16 cellular contexts compared by ENCODE assay signal in the genomic region with DNA sequence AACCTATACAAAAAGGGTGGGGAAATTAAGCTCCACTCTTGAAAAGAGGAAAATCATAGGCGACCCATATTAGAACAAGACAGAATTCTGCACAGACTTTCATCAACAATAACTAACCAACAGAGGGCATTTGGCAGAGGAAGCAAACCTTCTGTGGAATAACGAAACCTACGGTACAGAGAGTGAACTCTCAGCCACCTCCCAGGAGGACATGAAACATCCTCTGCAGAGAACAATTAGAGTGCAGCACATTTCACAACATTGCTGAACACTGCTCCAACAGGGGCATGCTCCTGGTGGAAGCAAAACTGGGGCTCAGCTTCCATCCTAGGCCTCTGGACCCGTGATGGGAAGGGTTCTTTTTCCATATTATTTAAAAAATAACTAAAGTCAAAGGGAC.
DNase-seq lines count a peak whose midpoint lies in the region; ATAC-seq and TF ChIP-seq lines count a peak whose summit lies in the region.
"Had no signal": no experiment of that assay in that cellular context is flagged by ENCODE, and none has a peak within 500 bp of the region (broad histone marks: within the 10 kb centered on the region; RNA-seq: fewer than 3 reads in every experiment).

No MANE protein-coding gene starts in this region.

- intact Hi-C loops in esophagus muscularis mucosa (cut with DNase I) = no loop called here
- intact Hi-C loops in CD4-positive, alpha-beta T cell (cut with DNase I, micrococcal nuclease) = no loop called here

- H3K27me3 ChIP-seq in esophagus muscularis mucosa = no peaks in the 10 kb centered on the region
- no peaks in the 10 kb centered on the region for H3K27me3 ChIP-seq in CD4-positive, alpha-beta T cell (ENCODE audit: control insufficient read depth, insufficient read depth, low read length)

- H3K4me3 Mint-ChIP-seq in CD4-positive, alpha-beta T cell = no peak overlapping the region
- H3K4me3 Mint-ChIP-seq: CD8-positive, alpha-beta T cell; HFFc6 had no signal

- CTCF ChIA-PET in CD4-positive, alpha-beta T cell (lab: Charles Lee) = no interaction called here

- H3K36me3 ChIP-seq in esophagus muscularis mucosa = no peaks in the 10 kb centered on the region
- H3K36me3 ChIP-seq: HAP-1 had no signal

- peaks cover 0 to 11% (median 2%) of the 10 kb centered on the region in 4 donors for H3K9me3 ChIP-seq in esophagus muscularis mucosa
- no peaks in the 10 kb centered on the region for H3K9me3 ChIP-seq in CD4-positive, alpha-beta T cell (ENCODE audit: control insufficient read depth, low read length)
- H3K9me3 ChIP-seq: HAP-1 had no signal

- no peak for TF ChIP-seq EP300 in esophagus muscularis mucosa (IDR thresholded peaks at IDR 0.05)

- ATAC-seq in CD4-positive, alpha-beta T cell (ENCODE audit: poor library complexity) = no peak
- no peak for ATAC-seq in GM21526 (IDR thresholded peaks at IDR 0.05; ENCODE audit: low FRiP score, unreplicated experiment)
- ATAC-seq: CD8-positive, alpha-beta T cell; GM12878 had no signal

- H3K27ac Mint-ChIP-seq in CD4-positive, alpha-beta T cell = no peak overlapping the region
- H3K27ac Mint-ChIP-seq: CD8-positive, alpha-beta T cell; HFFc6 had no signal

- no peak overlapping the region for H3K27ac ChIP-seq in esophagus muscularis mucosa (replicated peaks in 1 of 4)
- H3K27ac ChIP-seq in CD4-positive, alpha-beta T cell (ENCODE audit: low read depth, low read length) = no peak overlapping the region

- DNase-seq in MV-4-11 (lab: John Stamatoyannopoulos, UW) (peak; percentile 18), RPMI7951 (ENCODE audit: low read depth) (peak; percentile 10), esophagus muscularis mucosa (ENCODE audit: extremely low spot score) (peak; percentile 47), germinal center (ENCODE audit: low spot score) (no peak)
- no peak for DNase-seq in CD4-positive, alpha-beta T cell
- DNase-seq: C1 segment of cervical spinal cord; CD8-positive, alpha-beta T cell; DMS 273 treated with DMSO at 0.1 percent for 48 hours; DMS79; EL; GDM1; GOT3; HFFc6 had no signal

- H3K36me3 Mint-ChIP-seq in CD4-positive, alpha-beta T cell (ENCODE audit: low read depth) = no peaks in the 10 kb centered on the region
- H3K36me3 Mint-ChIP-seq: CD8-positive, alpha-beta T cell had no signal

- TF ChIP-seq POLR2A in esophagus muscularis mucosa (IDR thresholded peaks at IDR 0.05; ENCODE audit: low read depth) = no peak

- peaks cover under 1% of the 10 kb centered on the region for H3K9me3 Mint-ChIP-seq in CD4-positive, alpha-beta T cell
- H3K9me3 Mint-ChIP-seq: HFFc6 had no signal

- 79% methylated on average over 4 of the region's 4 CpGs for WGBS in esophagus muscularis mucosa

- POLR2A ChIA-PET in CD4-positive, alpha-beta T cell (lab: Charles Lee) = no interaction called here

- H3K27me3 Mint-ChIP-seq in CD4-positive, alpha-beta T cell = no peaks in the 10 kb centered on the region

- no peak overlapping the region for H3K4me3 ChIP-seq in esophagus muscularis mucosa
- H3K4me3 ChIP-seq: GM12878, HAP-1 had no signal

- H3K4me1 Mint-ChIP-seq in CD4-positive, alpha-beta T cell (ENCODE audit: low read depth) = no peaks in the 10 kb centered on the region

- TF ChIP-seq CTCF in esophagus muscularis mucosa (IDR thresholded peaks at IDR 0.05) = no peak
- no peak for TF ChIP-seq CTCF in CD4-positive, alpha-beta T cell (IDR thresholded peaks at IDR 0.05)

- H3K4me1 ChIP-seq in esophagus muscularis mucosa = no peaks in the 10 kb centered on the region
- H3K4me1 ChIP-seq: HAP-1 had no signal

Comparison
In these comparisons a context has a peak if more than half of its experiments do, and no peak if none do; other contexts are left out.
1. DNase-seq: peak in MV-4-11 (single experiment), RPMI7951 (single experiment) and esophagus muscularis mucosa (single experiment); none in germinal center (single experiment) and CD4-positive, alpha-beta T cell (0 of 10).